ENCODE assay signal across 1 cellular context in genomic region chrX:44903107-44903506, GRCh38.
TF ChIP-seq lines count a peak whose summit lies in the region.

No MANE protein-coding gene starts in this region.

TF ChIP-seq in K562, 482 proteins besides CTCF, POLR2A, EP300 and RAD21 (continued from another document and continues in another):
- TF ChIP-seq, protein P1, sequence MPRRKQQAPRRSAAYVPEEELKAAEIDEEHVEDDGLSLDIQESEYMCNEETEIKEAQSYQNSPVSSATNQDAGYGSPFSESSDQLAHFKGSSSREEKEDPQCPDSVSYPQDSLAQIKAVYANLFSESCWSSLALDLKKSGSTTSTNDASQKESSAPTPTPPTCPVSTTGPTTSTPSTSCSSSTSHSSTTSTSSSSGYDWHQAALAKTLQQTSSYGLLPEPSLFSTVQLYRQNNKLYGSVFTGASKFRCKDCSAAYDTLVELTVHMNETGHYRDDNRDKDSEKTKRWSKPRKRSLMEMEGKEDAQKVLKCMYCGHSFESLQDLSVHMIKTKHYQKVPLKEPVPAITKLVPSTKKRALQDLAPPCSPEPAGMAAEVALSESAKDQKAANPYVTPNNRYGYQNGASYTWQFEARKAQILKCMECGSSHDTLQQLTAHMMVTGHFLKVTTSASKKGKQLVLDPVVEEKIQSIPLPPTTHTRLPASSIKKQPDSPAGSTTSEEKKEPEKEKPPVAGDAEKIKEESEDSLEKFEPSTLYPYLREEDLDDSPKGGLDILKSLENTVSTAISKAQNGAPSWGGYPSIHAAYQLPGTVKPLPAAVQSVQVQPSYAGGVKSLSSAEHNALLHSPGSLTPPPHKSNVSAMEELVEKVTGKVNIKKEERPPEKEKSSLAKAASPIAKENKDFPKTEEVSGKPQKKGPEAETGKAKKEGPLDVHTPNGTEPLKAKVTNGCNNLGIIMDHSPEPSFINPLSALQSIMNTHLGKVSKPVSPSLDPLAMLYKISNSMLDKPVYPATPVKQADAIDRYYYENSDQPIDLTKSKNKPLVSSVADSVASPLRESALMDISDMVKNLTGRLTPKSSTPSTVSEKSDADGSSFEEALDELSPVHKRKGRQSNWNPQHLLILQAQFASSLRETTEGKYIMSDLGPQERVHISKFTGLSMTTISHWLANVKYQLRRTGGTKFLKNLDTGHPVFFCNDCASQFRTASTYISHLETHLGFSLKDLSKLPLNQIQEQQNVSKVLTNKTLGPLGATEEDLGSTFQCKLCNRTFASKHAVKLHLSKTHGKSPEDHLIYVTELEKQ (CRISPR knock-in tag; IDR thresholded peaks at IDR 0.05): no peak
- TF ChIP-seq ZNF445 (CRISPR knock-in tag; IDR thresholded peaks at IDR 0.05; ENCODE audit: low read depth) (no peak), SIX5 (IDR thresholded peaks at IDR 0.05; ENCODE audit: borderline replicate concordance in 1 of 2, insufficient read depth in 1 of 2, low read depth in 1 of 2, low read length in 2 of 2) (no peak), ZNF121 (CRISPR knock-in tag; conservative IDR thresholded peaks at IDR 0.05) (no peak), SMARCA4 (IDR thresholded peaks at IDR 0.05) (peak; percentile 84), ZNF583 (CRISPR knock-in tag; IDR thresholded peaks at IDR 0.05) (no peak), NR4A1 (CRISPR knock-in tag; IDR thresholded peaks at IDR 0.05) (no peak), NR4A1 (tag; IDR thresholded peaks at IDR 0.05) (no peak), FOSL1 (tag; conservative IDR thresholded peaks at IDR 0.05) (peak; percentile 86), GATA2 (CRISPR knock-in tag; IDR thresholded peaks at IDR 0.05) (no peak), THRA (IDR thresholded peaks at IDR 0.05) (no peak), BCOR (IDR thresholded peaks at IDR 0.05) (no peak), SMARCC2 (IDR thresholded peaks at IDR 0.05; ENCODE audit: low read depth) (0 out of 2 replicates have a peak, but pooled peaks have one; percentile 32), U2AF2 (optimal IDR thresholded peaks at IDR 0.05; ENCODE audit: low read depth, low read length) (no peak), RFX7 (CRISPR knock-in tag; IDR thresholded peaks at IDR 0.05) (no peak), RBM34 (IDR thresholded peaks at IDR 0.05; ENCODE audit: borderline replicate concordance, insufficient read depth, low read length) (no peak), KDM1A (IDR thresholded peaks at IDR 0.05) (no peak), HDAC8 (tag; IDR thresholded peaks at IDR 0.05) (no peak), DNMT1 (IDR thresholded peaks at IDR 0.05) (no peak), PHB (CRISPR knock-in tag; IDR thresholded peaks at IDR 0.05) (no peak), ZNF174 (CRISPR knock-in tag; IDR thresholded peaks at IDR 0.05) (no peak), CREM (IDR thresholded peaks at IDR 0.05; ENCODE audit: low read depth) (peak; percentile 81), ZNF76 (CRISPR knock-in tag; IDR thresholded peaks at IDR 0.05; ENCODE audit: borderline replicate concordance) (no peak), NR2F6 (CRISPR knock-in tag; IDR thresholded peaks at IDR 0.05) (no peak), THAP7 (CRISPR knock-in tag; IDR thresholded peaks at IDR 0.05) (no peak), MAFG (tag; conservative IDR thresholded peaks at IDR 0.05) (peak; percentile 84), JUNB (CRISPR knock-in tag; conservative IDR thresholded peaks at IDR 0.05) (no peak), MCM2 (IDR thresholded peaks at IDR 0.05; ENCODE audit: low read depth) (no peak), ERF (CRISPR knock-in tag; IDR thresholded peaks at IDR 0.05) (no peak), NFRKB (IDR thresholded peaks at IDR 0.05; ENCODE audit: low read depth) (no peak), MCM5 (IDR thresholded peaks at IDR 0.05; ENCODE audit: low read depth) (no peak), ARID1B (IDR thresholded peaks at IDR 0.05) (peak; percentile 60), HNRNPK (IDR thresholded peaks at IDR 0.05; ENCODE audit: low read depth, low read length, poor library complexity, severe bottlenecking) (no peak)
- TF ChIP-seq, protein P2, sequence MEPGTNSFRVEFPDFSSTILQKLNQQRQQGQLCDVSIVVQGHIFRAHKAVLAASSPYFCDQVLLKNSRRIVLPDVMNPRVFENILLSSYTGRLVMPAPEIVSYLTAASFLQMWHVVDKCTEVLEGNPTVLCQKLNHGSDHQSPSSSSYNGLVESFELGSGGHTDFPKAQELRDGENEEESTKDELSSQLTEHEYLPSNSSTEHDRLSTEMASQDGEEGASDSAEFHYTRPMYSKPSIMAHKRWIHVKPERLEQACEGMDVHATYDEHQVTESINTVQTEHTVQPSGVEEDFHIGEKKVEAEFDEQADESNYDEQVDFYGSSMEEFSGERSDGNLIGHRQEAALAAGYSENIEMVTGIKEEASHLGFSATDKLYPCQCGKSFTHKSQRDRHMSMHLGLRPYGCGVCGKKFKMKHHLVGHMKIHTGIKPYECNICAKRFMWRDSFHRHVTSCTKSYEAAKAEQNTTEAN (CRISPR knock-in tag; IDR thresholded peaks at IDR 0.05): no peak
- TF ChIP-seq, protein P3, sequence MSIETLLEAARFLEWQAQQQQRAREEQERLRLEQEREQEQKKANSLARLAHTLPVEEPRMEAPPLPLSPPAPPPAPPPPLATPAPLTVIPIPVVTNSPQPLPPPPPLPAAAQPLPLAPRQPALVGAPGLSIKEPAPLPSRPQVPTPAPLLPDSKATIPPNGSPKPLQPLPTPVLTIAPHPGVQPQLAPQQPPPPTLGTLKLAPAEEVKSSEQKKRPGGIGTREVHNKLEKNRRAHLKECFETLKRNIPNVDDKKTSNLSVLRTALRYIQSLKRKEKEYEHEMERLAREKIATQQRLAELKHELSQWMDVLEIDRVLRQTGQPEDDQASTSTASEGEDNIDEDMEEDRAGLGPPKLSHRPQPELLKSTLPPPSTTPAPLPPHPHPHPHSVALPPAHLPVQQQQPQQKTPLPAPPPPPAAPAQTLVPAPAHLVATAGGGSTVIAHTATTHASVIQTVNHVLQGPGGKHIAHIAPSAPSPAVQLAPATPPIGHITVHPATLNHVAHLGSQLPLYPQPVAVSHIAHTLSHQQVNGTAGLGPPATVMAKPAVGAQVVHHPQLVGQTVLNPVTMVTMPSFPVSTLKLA (conservative IDR thresholded peaks at IDR 0.05): 0 out of 4 replicates have a peak, but pooled peaks of 1 of the 2 experiments have one; percentile 24
- TF ChIP-seq, protein P4, sequence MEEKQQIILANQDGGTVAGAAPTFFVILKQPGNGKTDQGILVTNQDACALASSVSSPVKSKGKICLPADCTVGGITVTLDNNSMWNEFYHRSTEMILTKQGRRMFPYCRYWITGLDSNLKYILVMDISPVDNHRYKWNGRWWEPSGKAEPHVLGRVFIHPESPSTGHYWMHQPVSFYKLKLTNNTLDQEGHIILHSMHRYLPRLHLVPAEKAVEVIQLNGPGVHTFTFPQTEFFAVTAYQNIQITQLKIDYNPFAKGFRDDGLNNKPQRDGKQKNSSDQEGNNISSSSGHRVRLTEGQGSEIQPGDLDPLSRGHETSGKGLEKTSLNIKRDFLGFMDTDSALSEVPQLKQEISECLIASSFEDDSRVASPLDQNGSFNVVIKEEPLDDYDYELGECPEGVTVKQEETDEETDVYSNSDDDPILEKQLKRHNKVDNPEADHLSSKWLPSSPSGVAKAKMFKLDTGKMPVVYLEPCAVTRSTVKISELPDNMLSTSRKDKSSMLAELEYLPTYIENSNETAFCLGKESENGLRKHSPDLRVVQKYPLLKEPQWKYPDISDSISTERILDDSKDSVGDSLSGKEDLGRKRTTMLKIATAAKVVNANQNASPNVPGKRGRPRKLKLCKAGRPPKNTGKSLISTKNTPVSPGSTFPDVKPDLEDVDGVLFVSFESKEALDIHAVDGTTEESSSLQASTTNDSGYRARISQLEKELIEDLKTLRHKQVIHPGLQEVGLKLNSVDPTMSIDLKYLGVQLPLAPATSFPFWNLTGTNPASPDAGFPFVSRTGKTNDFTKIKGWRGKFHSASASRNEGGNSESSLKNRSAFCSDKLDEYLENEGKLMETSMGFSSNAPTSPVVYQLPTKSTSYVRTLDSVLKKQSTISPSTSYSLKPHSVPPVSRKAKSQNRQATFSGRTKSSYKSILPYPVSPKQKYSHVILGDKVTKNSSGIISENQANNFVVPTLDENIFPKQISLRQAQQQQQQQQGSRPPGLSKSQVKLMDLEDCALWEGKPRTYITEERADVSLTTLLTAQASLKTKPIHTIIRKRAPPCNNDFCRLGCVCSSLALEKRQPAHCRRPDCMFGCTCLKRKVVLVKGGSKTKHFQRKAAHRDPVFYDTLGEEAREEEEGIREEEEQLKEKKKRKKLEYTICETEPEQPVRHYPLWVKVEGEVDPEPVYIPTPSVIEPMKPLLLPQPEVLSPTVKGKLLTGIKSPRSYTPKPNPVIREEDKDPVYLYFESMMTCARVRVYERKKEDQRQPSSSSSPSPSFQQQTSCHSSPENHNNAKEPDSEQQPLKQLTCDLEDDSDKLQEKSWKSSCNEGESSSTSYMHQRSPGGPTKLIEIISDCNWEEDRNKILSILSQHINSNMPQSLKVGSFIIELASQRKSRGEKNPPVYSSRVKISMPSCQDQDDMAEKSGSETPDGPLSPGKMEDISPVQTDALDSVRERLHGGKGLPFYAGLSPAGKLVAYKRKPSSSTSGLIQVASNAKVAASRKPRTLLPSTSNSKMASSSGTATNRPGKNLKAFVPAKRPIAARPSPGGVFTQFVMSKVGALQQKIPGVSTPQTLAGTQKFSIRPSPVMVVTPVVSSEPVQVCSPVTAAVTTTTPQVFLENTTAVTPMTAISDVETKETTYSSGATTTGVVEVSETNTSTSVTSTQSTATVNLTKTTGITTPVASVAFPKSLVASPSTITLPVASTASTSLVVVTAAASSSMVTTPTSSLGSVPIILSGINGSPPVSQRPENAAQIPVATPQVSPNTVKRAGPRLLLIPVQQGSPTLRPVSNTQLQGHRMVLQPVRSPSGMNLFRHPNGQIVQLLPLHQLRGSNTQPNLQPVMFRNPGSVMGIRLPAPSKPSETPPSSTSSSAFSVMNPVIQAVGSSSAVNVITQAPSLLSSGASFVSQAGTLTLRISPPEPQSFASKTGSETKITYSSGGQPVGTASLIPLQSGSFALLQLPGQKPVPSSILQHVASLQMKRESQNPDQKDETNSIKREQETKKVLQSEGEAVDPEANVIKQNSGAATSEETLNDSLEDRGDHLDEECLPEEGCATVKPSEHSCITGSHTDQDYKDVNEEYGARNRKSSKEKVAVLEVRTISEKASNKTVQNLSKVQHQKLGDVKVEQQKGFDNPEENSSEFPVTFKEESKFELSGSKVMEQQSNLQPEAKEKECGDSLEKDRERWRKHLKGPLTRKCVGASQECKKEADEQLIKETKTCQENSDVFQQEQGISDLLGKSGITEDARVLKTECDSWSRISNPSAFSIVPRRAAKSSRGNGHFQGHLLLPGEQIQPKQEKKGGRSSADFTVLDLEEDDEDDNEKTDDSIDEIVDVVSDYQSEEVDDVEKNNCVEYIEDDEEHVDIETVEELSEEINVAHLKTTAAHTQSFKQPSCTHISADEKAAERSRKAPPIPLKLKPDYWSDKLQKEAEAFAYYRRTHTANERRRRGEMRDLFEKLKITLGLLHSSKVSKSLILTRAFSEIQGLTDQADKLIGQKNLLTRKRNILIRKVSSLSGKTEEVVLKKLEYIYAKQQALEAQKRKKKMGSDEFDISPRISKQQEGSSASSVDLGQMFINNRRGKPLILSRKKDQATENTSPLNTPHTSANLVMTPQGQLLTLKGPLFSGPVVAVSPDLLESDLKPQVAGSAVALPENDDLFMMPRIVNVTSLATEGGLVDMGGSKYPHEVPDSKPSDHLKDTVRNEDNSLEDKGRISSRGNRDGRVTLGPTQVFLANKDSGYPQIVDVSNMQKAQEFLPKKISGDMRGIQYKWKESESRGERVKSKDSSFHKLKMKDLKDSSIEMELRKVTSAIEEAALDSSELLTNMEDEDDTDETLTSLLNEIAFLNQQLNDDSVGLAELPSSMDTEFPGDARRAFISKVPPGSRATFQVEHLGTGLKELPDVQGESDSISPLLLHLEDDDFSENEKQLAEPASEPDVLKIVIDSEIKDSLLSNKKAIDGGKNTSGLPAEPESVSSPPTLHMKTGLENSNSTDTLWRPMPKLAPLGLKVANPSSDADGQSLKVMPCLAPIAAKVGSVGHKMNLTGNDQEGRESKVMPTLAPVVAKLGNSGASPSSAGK (IDR thresholded peaks at IDR 0.05): no peak
- TF ChIP-seq, protein P5, sequence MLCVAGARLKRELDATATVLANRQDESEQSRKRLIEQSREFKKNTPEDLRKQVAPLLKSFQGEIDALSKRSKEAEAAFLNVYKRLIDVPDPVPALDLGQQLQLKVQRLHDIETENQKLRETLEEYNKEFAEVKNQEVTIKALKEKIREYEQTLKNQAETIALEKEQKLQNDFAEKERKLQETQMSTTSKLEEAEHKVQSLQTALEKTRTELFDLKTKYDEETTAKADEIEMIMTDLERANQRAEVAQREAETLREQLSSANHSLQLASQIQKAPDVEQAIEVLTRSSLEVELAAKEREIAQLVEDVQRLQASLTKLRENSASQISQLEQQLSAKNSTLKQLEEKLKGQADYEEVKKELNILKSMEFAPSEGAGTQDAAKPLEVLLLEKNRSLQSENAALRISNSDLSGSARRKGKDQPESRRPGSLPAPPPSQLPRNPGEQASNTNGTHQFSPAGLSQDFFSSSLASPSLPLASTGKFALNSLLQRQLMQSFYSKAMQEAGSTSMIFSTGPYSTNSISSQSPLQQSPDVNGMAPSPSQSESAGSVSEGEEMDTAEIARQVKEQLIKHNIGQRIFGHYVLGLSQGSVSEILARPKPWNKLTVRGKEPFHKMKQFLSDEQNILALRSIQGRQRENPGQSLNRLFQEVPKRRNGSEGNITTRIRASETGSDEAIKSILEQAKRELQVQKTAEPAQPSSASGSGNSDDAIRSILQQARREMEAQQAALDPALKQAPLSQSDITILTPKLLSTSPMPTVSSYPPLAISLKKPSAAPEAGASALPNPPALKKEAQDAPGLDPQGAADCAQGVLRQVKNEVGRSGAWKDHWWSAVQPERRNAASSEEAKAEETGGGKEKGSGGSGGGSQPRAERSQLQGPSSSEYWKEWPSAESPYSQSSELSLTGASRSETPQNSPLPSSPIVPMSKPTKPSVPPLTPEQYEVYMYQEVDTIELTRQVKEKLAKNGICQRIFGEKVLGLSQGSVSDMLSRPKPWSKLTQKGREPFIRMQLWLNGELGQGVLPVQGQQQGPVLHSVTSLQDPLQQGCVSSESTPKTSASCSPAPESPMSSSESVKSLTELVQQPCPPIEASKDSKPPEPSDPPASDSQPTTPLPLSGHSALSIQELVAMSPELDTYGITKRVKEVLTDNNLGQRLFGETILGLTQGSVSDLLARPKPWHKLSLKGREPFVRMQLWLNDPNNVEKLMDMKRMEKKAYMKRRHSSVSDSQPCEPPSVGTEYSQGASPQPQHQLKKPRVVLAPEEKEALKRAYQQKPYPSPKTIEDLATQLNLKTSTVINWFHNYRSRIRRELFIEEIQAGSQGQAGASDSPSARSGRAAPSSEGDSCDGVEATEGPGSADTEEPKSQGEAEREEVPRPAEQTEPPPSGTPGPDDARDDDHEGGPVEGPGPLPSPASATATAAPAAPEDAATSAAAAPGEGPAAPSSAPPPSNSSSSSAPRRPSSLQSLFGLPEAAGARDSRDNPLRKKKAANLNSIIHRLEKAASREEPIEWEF (CRISPR knock-in tag; IDR thresholded peaks at IDR 0.05): no peak
